Comparison of ENCODE assay signal across 11 cellular contexts in genomic region chr4:183438458-183439113, GRCh38. TPM values are rescaled to one million over a fixed set of nuclear protein-coding genes. Genes with fewer than 3 reads are reported as not detected.
DNase-seq lines count a peak whose midpoint lies in the region; ATAC-seq and TF ChIP-seq lines count a peak whose summit lies in the region.
"Had no signal": no experiment of that assay in that cellular context is flagged by ENCODE, and none has a peak within 500 bp of the region (broad histone marks: within the 10 kb centered on the region; RNA-seq: fewer than 3 reads in every experiment).

No MANE protein-coding gene starts in this region.

- no peaks in the 10 kb centered on the region for H3K9me3 Mint-ChIP-seq in activated naive CD8-positive, alpha-beta T cell treated with anti-CD3 and anti-CD28 coated beads, Interleukin-2, amount 50 U/mL, for 24 hours
- no peaks in the 10 kb centered on the region for H3K9me3 Mint-ChIP-seq in activated naive CD8-positive, alpha-beta T cell treated with anti-CD3 and anti-CD28 coated beads for 36 hours
- peaks cover 11% of the 10 kb centered on the region for H3K9me3 Mint-ChIP-seq in endodermal cell
- H3K9me3 Mint-ChIP-seq: activated CD4-positive, alpha-beta T cell treated with anti-CD3 and anti-CD28 coated beads, Interleukin-2, amount 10 ng/mL, durations not matched to agents 7 days and 5 days had no signal

- ATAC-seq in activated naive CD8-positive, alpha-beta T cell treated with anti-CD3 and anti-CD28 coated beads, Interleukin-2, amount 50 U/mL, for 24 hours: peak; percentile 33
- no peak for ATAC-seq in HG03457 (IDR thresholded peaks at IDR 0.05; ENCODE audit: unreplicated experiment)

- DNase-seq in activated naive CD8-positive, alpha-beta T cell treated with anti-CD3 and anti-CD28 coated beads, Interleukin-2, amount 50 U/mL, for 24 hours: no peak
- no peak for DNase-seq in activated naive CD8-positive, alpha-beta T cell treated with anti-CD3 and anti-CD28 coated beads for 36 hours
- DNase-seq in astrocyte of the hippocampus (ENCODE audit: low read depth, low spot score): peak; percentile 75
- DNase-seq in kidney epithelial cell (ENCODE audit: low read depth): peak; percentile 98
- peak; percentile 45 for DNase-seq in ureter (ENCODE audit: low spot score)
- DNase-seq in pons (ENCODE audit: low spot score): no peak
- no peak for DNase-seq in endodermal cell
- DNase-seq: activated CD4-positive, alpha-beta T cell treated with anti-CD3 and anti-CD28 coated beads, Interleukin-2, amount 10 ng/mL, durations not matched to agents 7 days and 5 days; central memory CD4-positive, alpha-beta T cell had no signal

- peaks cover 23% of the 10 kb centered on the region for H3K4me1 Mint-ChIP-seq in activated naive CD8-positive, alpha-beta T cell treated with anti-CD3 and anti-CD28 coated beads, Interleukin-2, amount 50 U/mL, for 24 hours
- H3K4me1 Mint-ChIP-seq in activated naive CD8-positive, alpha-beta T cell treated with anti-CD3 and anti-CD28 coated beads for 36 hours: peaks cover 17% of the 10 kb centered on the region
- peaks cover 22% of the 10 kb centered on the region for H3K4me1 Mint-ChIP-seq in endodermal cell

- H3K4me3 ChIP-seq in kidney epithelial cell (ENCODE audit: low read depth, low read length) (no peak overlapping the region), endodermal cell (ENCODE audit: low read length) (no peak overlapping the region)
- H3K4me3 ChIP-seq: BLaER1 treated with 17β-estradiol and CSF1 and Interleukin-3, amounts not matched to agents 10 nM and 100 nM had no signal

- WGBS in endodermal cell (ENCODE audit: insufficient coverage in 1 of 2, insufficient read length in 1 of 2), 2 experiments: 90% methylated on average over 4 to 7 of the region's 7 CpGs

- H3K36me3 Mint-ChIP-seq in activated naive CD8-positive, alpha-beta T cell treated with anti-CD3 and anti-CD28 coated beads, Interleukin-2, amount 50 U/mL, for 24 hours (ENCODE audit: low read depth): no peaks in the 10 kb centered on the region
- no peaks in the 10 kb centered on the region for H3K36me3 Mint-ChIP-seq in activated naive CD8-positive, alpha-beta T cell treated with anti-CD3 and anti-CD28 coated beads for 36 hours
- H3K36me3 Mint-ChIP-seq in endodermal cell (ENCODE audit: low read depth): no peaks in the 10 kb centered on the region

- peaks cover 4% of the 10 kb centered on the region for H3K4me1 ChIP-seq in endodermal cell (ENCODE audit: control insufficient read depth, insufficient read depth, low read length)

- H3K27me3 ChIP-seq in kidney epithelial cell (ENCODE audit: control insufficient read depth, insufficient read depth, low read length) (no peaks in the 10 kb centered on the region), endodermal cell (ENCODE audit: control insufficient read depth, insufficient read depth, low read length, poor library complexity, severe bottlenecking) (no peaks in the 10 kb centered on the region)
- H3K27me3 ChIP-seq: BLaER1 treated with 17β-estradiol and CSF1 and Interleukin-3, amounts not matched to agents 10 nM and 100 nM had no signal

- H3K27ac ChIP-seq in endodermal cell (ENCODE audit: low read depth, low read length): no peak overlapping the region
- H3K27ac ChIP-seq: BLaER1 treated with 17β-estradiol and CSF1 and Interleukin-3, amounts not matched to agents 10 nM and 100 nM had no signal

- no peak overlapping the region for H3K4me3 Mint-ChIP-seq in activated naive CD8-positive, alpha-beta T cell treated with anti-CD3 and anti-CD28 coated beads, Interleukin-2, amount 50 U/mL, for 24 hours
- H3K4me3 Mint-ChIP-seq in activated naive CD8-positive, alpha-beta T cell treated with anti-CD3 and anti-CD28 coated beads for 36 hours: no peak overlapping the region
- H3K4me3 Mint-ChIP-seq in endodermal cell: no peak overlapping the region
- H3K4me3 Mint-ChIP-seq: activated CD4-positive, alpha-beta T cell treated with anti-CD3 and anti-CD28 coated beads, Interleukin-2, amount 10 ng/mL, durations not matched to agents 7 days and 5 days had no signal

- no peaks in the 10 kb centered on the region for H3K36me3 ChIP-seq in kidney epithelial cell (ENCODE audit: control insufficient read depth, insufficient read depth, low read length)
- no peaks in the 10 kb centered on the region for H3K36me3 ChIP-seq in endodermal cell (ENCODE audit: control insufficient read depth, insufficient read depth, low read length)
- H3K36me3 ChIP-seq: BLaER1 treated with 17β-estradiol and CSF1 and Interleukin-3, amounts not matched to agents 10 nM and 100 nM had no signal

- no peak for TF ChIP-seq CTCF in kidney epithelial cell (IDR thresholded peaks at IDR 0.05; ENCODE audit: insufficient read depth, low read length, poor library complexity, severe bottlenecking)
- TF ChIP-seq CTCF in endodermal cell (conservative IDR thresholded peaks at IDR 0.05): no peak

- no peak overlapping the region for H3K9ac ChIP-seq in endodermal cell (ENCODE audit: extremely low read depth, low read length, poor library complexity, severe bottlenecking)
- H3K9ac ChIP-seq: BLaER1 treated with 17β-estradiol and CSF1 and Interleukin-3, amounts not matched to agents 10 nM and 100 nM had no signal

- no peaks in the 10 kb centered on the region for H3K27me3 Mint-ChIP-seq in activated naive CD8-positive, alpha-beta T cell treated with anti-CD3 and anti-CD28 coated beads, Interleukin-2, amount 50 U/mL, for 24 hours
- H3K27me3 Mint-ChIP-seq in activated naive CD8-positive, alpha-beta T cell treated with anti-CD3 and anti-CD28 coated beads for 36 hours: no peaks in the 10 kb centered on the region
- peaks cover 3% of the 10 kb centered on the region for H3K27me3 Mint-ChIP-seq in endodermal cell (ENCODE audit: insufficient read depth)
- H3K27me3 Mint-ChIP-seq: activated CD4-positive, alpha-beta T cell treated with anti-CD3 and anti-CD28 coated beads, Interleukin-2, amount 10 ng/mL, durations not matched to agents 7 days and 5 days had no signal

- H3K9me3 ChIP-seq in endodermal cell (ENCODE audit: control insufficient read depth, low read length): no peaks in the 10 kb centered on the region
- H3K9me3 ChIP-seq: BLaER1 treated with 17β-estradiol and CSF1 and Interleukin-3, amounts not matched to agents 10 nM and 100 nM had no signal

- H3K27ac Mint-ChIP-seq in activated naive CD8-positive, alpha-beta T cell treated with anti-CD3 and anti-CD28 coated beads, Interleukin-2, amount 50 U/mL, for 24 hours: no peak overlapping the region
- no peak overlapping the region for H3K27ac Mint-ChIP-seq in activated naive CD8-positive, alpha-beta T cell treated with anti-CD3 and anti-CD28 coated beads for 36 hours
- H3K27ac Mint-ChIP-seq in endodermal cell: no peak overlapping the region
- H3K27ac Mint-ChIP-seq: activated CD4-positive, alpha-beta T cell treated with anti-CD3 and anti-CD28 coated beads, Interleukin-2, amount 10 ng/mL, durations not matched to agents 7 days and 5 days had no signal

RNA-seq across cellular contexts. Expression of gene CDKN2AIP, which starts 5.8 kb away (rescaled TPM):
- total RNA-seq in activated naive CD8-positive, alpha-beta T cell treated with anti-CD3 and anti-CD28 coated beads for 36 hours: 10 to 100 TPM; 27.7 to 29.7 TPM
- total RNA-seq in kidney epithelial cell (25.7 and 28.5 TPM in 2 replicates), ureter (15.0 TPM), endodermal cell (10 to 100 TPM; 14.1 to 15.3 TPM)
- 25.6 TPM for polyA plus RNA-seq in endodermal cell (2013, experiment 1 of 2)
- polyA plus RNA-seq in endodermal cell (2013, experiment 2 of 2): 24.2 TPM

Comparison
In these comparisons a context has a peak if more than half of its experiments do, and no peak if none do; other contexts are left out.
1. DNase-seq: peak in astrocyte of the hippocampus (single experiment), kidney epithelial cell (single experiment) and ureter (single experiment); none in activated naive CD8-positive, alpha-beta T cell treated with anti-CD3 and anti-CD28 coated beads, Interleukin-2, amount 50 U/mL, for 24 hours (single experiment), activated naive CD8-positive, alpha-beta T cell treated with anti-CD3 and anti-CD28 coated beads for 36 hours (single experiment), pons (single experiment) and endodermal cell (single experiment).